ENCODE assay signal across 22 cellular contexts in the genomic region with DNA sequence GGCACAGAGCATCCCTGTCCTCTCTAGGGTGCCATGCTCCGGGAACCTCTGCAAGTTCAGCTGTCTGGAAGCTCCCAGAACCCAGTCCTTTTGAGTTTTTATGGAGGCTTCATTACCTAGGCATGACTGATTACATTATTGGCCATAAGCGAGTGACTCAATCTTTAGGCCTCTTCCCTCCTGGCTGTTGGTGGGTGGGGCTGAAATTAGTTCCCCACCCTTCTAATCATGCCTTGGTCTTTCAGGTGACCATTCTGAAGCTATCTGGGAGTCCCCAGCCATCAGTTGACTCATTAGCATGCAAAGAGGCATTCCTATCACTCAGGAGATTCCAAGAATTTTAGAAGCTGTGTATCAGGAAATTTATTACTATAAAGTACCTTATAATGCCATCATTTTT. TPM values are rescaled to one million over a fixed set of nuclear protein-coding genes. Genes with fewer than 3 reads are reported as not detected.
A peak's percentile ranks its signal among the peaks of the same experiment; 100 is the strongest.
DNase-seq lines count a peak whose midpoint lies in the region; ATAC-seq, FAIRE-seq and TF ChIP-seq lines count a peak whose summit lies in the region.
"Had no signal": no experiment of that assay in that cellular context is flagged by ENCODE, and none has a peak within 500 bp of the region (broad histone marks: within the 10 kb centered on the region; RNA-seq: fewer than 3 reads in every experiment).

No MANE protein-coding gene starts in this region.

- no peak for FAIRE-seq in astrocyte (lab: Jason Lieb, UNC)
- FAIRE-seq: D721Med, H1, HepG2 had no signal

- ATAC-seq in left colon = peak; percentile 95
- ATAC-seq: HepG2, SK-N-SH treated with all-trans-retinoic acid at 6 μM for 48 hours had no signal

- no peak overlapping the region for H3K4me3 ChIP-seq in astrocyte (ENCODE audit: insufficient read depth, low read depth, low read length)
- H3K4me3 ChIP-seq in transverse colon = no peak overlapping the region
- H3K4me3 ChIP-seq: Peyer's patch had no signal

- TF ChIP-seq POLR2A in transverse colon (IDR thresholded peaks at IDR 0.05) = no peak

- H3K4me1 ChIP-seq in astrocyte (ENCODE audit: insufficient read depth, low read length) (peaks cover 4% of the 10 kb centered on the region), transverse colon (peaks cover 0 to 8% (median 0%) of the 10 kb centered on the region in 4 donors)
- H3K4me1 ChIP-seq: Peyer's patch had no signal

- H3K36me3 ChIP-seq in astrocyte (ENCODE audit: insufficient read depth, low read length) (peaks cover 21% of the 10 kb centered on the region), transverse colon (peaks cover 0 to 5% (median 0%) of the 10 kb centered on the region in 4 donors)

- DNase-seq in M059J (ENCODE audit: low read depth) (peak; percentile 56), astrocyte (ENCODE audit: low read depth) (peak; percentile 16), left colon (no peak), transverse colon (peak; percentile 39), NCI-H128 (lab: John Stamatoyannopoulos, UW; ENCODE audit: unreplicated experiment) (no peak), RKO (ENCODE audit: low spot score) (no peak), hippocampal formation (lab: John Stamatoyannopoulos, UW) (no peak)
- DNase-seq: AML-193, DMS79, KG1, NCI-H1092, NCI-H146, NCI-H2029 treated with DMSO at 0.1 percent for 48 hours, NCI-H2171, NCI-H526, SHP77 treated with DMSO at 0.1 percent for 48 hours had no signal

- H3K4me3 Mint-ChIP-seq in astrocyte (ENCODE audit: unreplicated experiment) = no peak overlapping the region

- H3K4me1 Mint-ChIP-seq in astrocyte (ENCODE audit: low read depth, unreplicated experiment) = peaks cover 9% of the 10 kb centered on the region

- H3K9me3 ChIP-seq in astrocyte (ENCODE audit: insufficient read depth, low read depth, low read length) = no peaks in the 10 kb centered on the region
- H3K9me3 ChIP-seq in transverse colon = no peaks in the 10 kb centered on the region
- H3K9me3 ChIP-seq: Peyer's patch had no signal

- H3K27ac Mint-ChIP-seq in astrocyte (ENCODE audit: unreplicated experiment) = no peak overlapping the region

- H3K4me2 ChIP-seq in astrocyte (ENCODE audit: low read length) = no peak overlapping the region

- in situ Hi-C loops in transverse colon (cut with MboI; ENCODE audit: low pct_ligation_motif_present in 1 of 4, low pct_unique_long_range_greater_than_20kb in 1 of 4, low sequenced_read_pairs in 3 of 4) = no loop called here

- no peak overlapping the region for H2AFZ ChIP-seq in astrocyte (ENCODE audit: low read depth, low read length)

- H3K27ac ChIP-seq in astrocyte (ENCODE audit: low read depth, low read length) (no peak overlapping the region), transverse colon (no peak overlapping the region)
- H3K27ac ChIP-seq: C4-2B had no signal

- peaks cover 6% of the 10 kb centered on the region for H4K20me1 ChIP-seq in astrocyte (ENCODE audit: insufficient read depth, low read length)

- intact Hi-C loops in left colon (cut with DNase I, micrococcal nuclease) (no loop called here), transverse colon (cut with DNase I; ENCODE audit: low total_unique reads) (no loop called here)

- 61% methylated on average over 2 of the region's 2 CpGs; no CpG with 5 or more reads in 1 of the 2 donors for WGBS in transverse colon (ENCODE audit: low coverage in 1 of 2), 2 donors

- no peak for TF ChIP-seq EP300 in transverse colon (IDR thresholded peaks at IDR 0.05; ENCODE audit: low read depth)

- no peak overlapping the region for H3K9ac ChIP-seq in astrocyte (ENCODE audit: low read length)

- no peaks in the 10 kb centered on the region for H3K27me3 Mint-ChIP-seq in astrocyte (ENCODE audit: low read depth, unreplicated experiment)

- no peaks in the 10 kb centered on the region for H3K9me3 Mint-ChIP-seq in astrocyte (ENCODE audit: unreplicated experiment)

- H3K36me3 Mint-ChIP-seq in astrocyte (ENCODE audit: low read depth, unreplicated experiment) = peaks cover 22% of the 10 kb centered on the region

- TF ChIP-seq CTCF in astrocyte (IDR thresholded peaks at IDR 0.05; ENCODE audit: insufficient read depth, low read depth, low read length) (no peak), transverse colon (IDR thresholded peaks at IDR 0.05) (no peak)

- H3K79me2 ChIP-seq in astrocyte (ENCODE audit: insufficient read depth, low read length) = peaks cover 14% of the 10 kb centered on the region

- H3K27me3 ChIP-seq in astrocyte (ENCODE audit: insufficient read depth, low read length) (no peaks in the 10 kb centered on the region), transverse colon (no peaks in the 10 kb centered on the region)
- H3K27me3 ChIP-seq: Peyer's patch had no signal

RNA-seq across cellular contexts. Expression of gene WLS, which starts 46.6 kb away (rescaled TPM):
- 43.9 and 47.3 TPM in 2 replicates for total RNA-seq in M059J (2014; rRNA removed; shearing (Covaris generic))
- total RNA-seq in astrocyte = 171 and 187 TPM in 2 replicates
- 100 to 1,000 TPM; 126 to 150 TPM for total RNA-seq in left colon
- 100 to 1,000 TPM in 2 of 4 donors, 10 to 100 TPM in 2; 69.9 to 117 (median 98.7) TPM for total RNA-seq in transverse colon
- total RNA-seq: HepG2 had no signal

Comparison
In these comparisons a context has a peak if more than half of its experiments do, and no peak if none do; other contexts are left out.
1. DNase-seq: peak in M059J (single experiment), astrocyte (single experiment) and transverse colon (single experiment); none in left colon (0 of 2), NCI-H128 (single experiment), RKO (single experiment) and hippocampal formation (0 of 2).